Comparison of ENCODE assay signal across 9 cellular contexts in genomic region chr1:151574575-151575529, GRCh38. TPM values are rescaled to one million over a fixed set of nuclear protein-coding genes. Genes with fewer than 3 reads are reported as not detected.
A peak's percentile ranks its signal among the peaks of the same experiment; 100 is the strongest.
DNase-seq lines count a peak whose midpoint lies in the region; ATAC-seq, FAIRE-seq and TF ChIP-seq lines count a peak whose summit lies in the region.
"Had no signal": no experiment of that assay in that cellular context is flagged by ENCODE, and none has a peak within 500 bp of the region (broad histone marks: within the 10 kb centered on the region; RNA-seq: fewer than 3 reads in every experiment).

No MANE protein-coding gene starts in this region.

- H3K4me1 Mint-ChIP-seq in naive thymus-derived CD4-positive, alpha-beta T cell = peaks cover 0 to 10% (median 0%) of the 10 kb centered on the region in 7 donors

- DNase-seq in COLO829 (ENCODE audit: low spot score) = peak; percentile 43
- peak; percentile 87 for DNase-seq in HT1080 (ENCODE audit: low read depth)
- no peak for DNase-seq in GM12878 (ENCODE audit: low read depth, low spot score)
- DNase-seq in naive thymus-derived CD4-positive, alpha-beta T cell = no peak
- no peak for DNase-seq in medulla oblongata (ENCODE audit: extremely low spot score)
- DNase-seq in cortex of kidney (lab: John Stamatoyannopoulos, UW) = no peak
- no peak for DNase-seq in anterior cingulate cortex (lab: John Stamatoyannopoulos, UW)
- DNase-seq: stimulated activated CD4-positive, alpha-beta T cell treated with anti-CD3 and anti-CD28 coated beads, Interleukin-4, amount 100 ng/mL, for 4 hours had no signal

- peaks cover 0 to 22% (median 3%) of the 10 kb centered on the region in 5 donors for H3K36me3 Mint-ChIP-seq in naive thymus-derived CD4-positive, alpha-beta T cell

- no peak overlapping the region for H2AFZ ChIP-seq in GM12878 (ENCODE audit: control insufficient read depth, low read depth, low read length)

- no peaks in the 10 kb centered on the region for H3K36me3 ChIP-seq in GM12878 (ENCODE audit: control insufficient read depth in 2 of 2, insufficient read depth in 2 of 2, low read length in 1 of 2)
- peaks cover 0 to 5% (median 0%) of the 10 kb centered on the region in 3 experiments for H3K36me3 ChIP-seq in naive thymus-derived CD4-positive, alpha-beta T cell (ENCODE audit: control insufficient read depth in 2 of 3, insufficient read depth in 3 of 3, low read length in 3 of 3)

- WGBS in GM12878 (ENCODE audit: insufficient coverage, insufficient replicate concordance, low lambda C conversion rate, missing lambda C conversion rate) = 45% methylated on average over 12 of the region's 12 CpGs

- no peak overlapping the region for H3K4me3 Mint-ChIP-seq in naive thymus-derived CD4-positive, alpha-beta T cell

- H3K27ac Mint-ChIP-seq in naive thymus-derived CD4-positive, alpha-beta T cell = peak overlapping the region in 1 of 9 donors; percentile 38

- H3K79me2 ChIP-seq in GM12878 (ENCODE audit: control insufficient read depth, insufficient read depth, low read length) = no peaks in the 10 kb centered on the region

- intact Hi-C loops in GM12878 (cut with micrococcal nuclease; ENCODE audit: unreplicated experiment) = no loop called here
- intact Hi-C loops in naive thymus-derived CD4-positive, alpha-beta T cell (cut with micrococcal nuclease) = no loop called here

- peak; percentile 71 for ATAC-seq in GM12878
- peak; percentile 46 for ATAC-seq in naive thymus-derived CD4-positive, alpha-beta T cell
- ATAC-seq in HG03280 (IDR thresholded peaks at IDR 0.05; ENCODE audit: unreplicated experiment) = no peak

- FAIRE-seq in GM12878 (lab: Jason Lieb, UNC) = peak; percentile 31

- in situ Hi-C loops in GM12878 (cut with MboI) = no loop called here

- H4K20me1 ChIP-seq in GM12878 (ENCODE audit: control insufficient read depth, insufficient read depth) = no peaks in the 10 kb centered on the region

- TF ChIP-seq CTCF in GM12878 (IDR thresholded peaks at IDR 0.05 in 2 of 3, conservative IDR thresholded peaks at IDR 0.05 in 1 of 3; ENCODE audit: control insufficient read depth in 2 of 3, extremely low read depth in 1 of 3, insufficient read depth in 1 of 3, low read depth in 3 of 3, low read length in 3 of 3) = no peak

- POLR2A ChIA-PET in GM12878 (lab: Charles Lee) = no interaction called here
- POLR2A ChIA-PET in naive thymus-derived CD4-positive, alpha-beta T cell (lab: Charles Lee) = no interaction called here

- BruUV-seq in GM12878 (replicated peaks; lab: Mats Ljungman, UMichigan) = no TSS peak

- H3K9ac ChIP-seq in GM12878 (ENCODE audit: control insufficient read depth, insufficient read depth, low read length) = no peak overlapping the region

- peaks cover 0 to 1% (median 0%) of the 10 kb centered on the region in 11 donors for H3K9me3 Mint-ChIP-seq in naive thymus-derived CD4-positive, alpha-beta T cell

- RAD21 ChIA-PET in GM12878 (lab: Charles Lee; ENCODE audit: unreplicated experiment) = no interaction called here

- SMC1A ChIA-PET in GM12878 (lab: Charles Lee; ENCODE audit: uncharacterized antibody, unreplicated experiment) = interaction anchor here (0.7 kb wide), 2 partner anchors 22 to 127 kb away, joined by 3 read pairs; no protein-coding TSS in a partner anchor

- TF ChIP-seq EP300 in GM12878 (IDR thresholded peaks at IDR 0.05; ENCODE audit: borderline replicate concordance in 1 of 2, control insufficient read depth in 1 of 2, low read depth in 2 of 2, low read length in 2 of 2) = no peak

- TF ChIP-seq RAD21 in GM12878 (IDR thresholded peaks at IDR 0.05; ENCODE audit: insufficient read depth, low read depth, low read length) = no peak

- H3K4me3 ChIP-seq in GM12878 = no peak overlapping the region
- H3K4me3 ChIP-seq in naive thymus-derived CD4-positive, alpha-beta T cell (ENCODE audit: low read length) = no peak overlapping the region

- TF ChIP-seq POLR2A in GM12878 (IDR thresholded peaks at IDR 0.05; ENCODE audit: low read depth, low read length) = no peak

- no peaks in the 10 kb centered on the region; a peak in 2 of 4 replicates for H3K27me3 ChIP-seq in GM12878 (replicated peaks in 1 of 2; ENCODE audit: control insufficient read depth in 2 of 2, insufficient read depth in 2 of 2, low read length in 1 of 2)
- H3K27me3 ChIP-seq in naive thymus-derived CD4-positive, alpha-beta T cell (ENCODE audit: control insufficient read depth in 2 of 2, insufficient read depth in 2 of 2, low read length in 2 of 2) = no peaks in the 10 kb centered on the region

- H3K4me1 ChIP-seq in GM12878 (ENCODE audit: control insufficient read depth, insufficient read depth, low read length) = peaks cover 4% of the 10 kb centered on the region; the same call in 1 of the 2 replicates
- H3K4me1 ChIP-seq in naive thymus-derived CD4-positive, alpha-beta T cell (ENCODE audit: control insufficient read depth in 2 of 2, insufficient read depth in 2 of 2, low read length in 2 of 2) = no peaks in the 10 kb centered on the region

- H3K9me3 ChIP-seq in GM12878 (replicated peaks; ENCODE audit: control insufficient read depth, insufficient read depth, low read length) = no peaks in the 10 kb centered on the region
- H3K9me3 ChIP-seq in naive thymus-derived CD4-positive, alpha-beta T cell (ENCODE audit: control insufficient read depth in 2 of 3, low read length in 3 of 3) = no peaks in the 10 kb centered on the region

- no peak overlapping the region for H3K4me2 ChIP-seq in GM12878 (ENCODE audit: control insufficient read depth, insufficient read depth)

- CTCF ChIA-PET in GM12878 (lab: Yijun Ruan, JAX) = interaction anchor here (1.6 kb wide), 1 partner anchor 19 kb away, joined by 4 read pairs; no protein-coding TSS in a partner anchor
- CTCF ChIA-PET in naive thymus-derived CD4-positive, alpha-beta T cell (lab: Charles Lee) = interaction anchor here (0.6 kb wide), 1 partner anchor 51 kb away, joined by 5 read pairs; no protein-coding TSS in a partner anchor

- no peaks in the 10 kb centered on the region for H3K27me3 Mint-ChIP-seq in naive thymus-derived CD4-positive, alpha-beta T cell

- H3K27ac ChIP-seq in GM12878 (ENCODE audit: control insufficient read depth, insufficient read depth) = no peak overlapping the region
- H3K27ac ChIP-seq in naive thymus-derived CD4-positive, alpha-beta T cell (ENCODE audit: low read depth, low read length) = no peak overlapping the region

TF ChIP-seq in GM12878, 131 proteins besides CTCF, POLR2A, EP300 and RAD21 (continues in another document):
- no peak for TF ChIP-seq HDAC2 (IDR thresholded peaks at IDR 0.05)
- no peak for TF ChIP-seq NFXL1 (IDR thresholded peaks at IDR 0.05; ENCODE audit: borderline replicate concordance)
- TF ChIP-seq CREM (IDR thresholded peaks at IDR 0.05; ENCODE audit: low read depth) = no peak; the same call in 1 of the 2 replicates

RNA-seq across cellular contexts. Expression of gene TUFT1, which starts 34.7 kb away (rescaled TPM):
- 7.2 and 9.3 TPM in 2 replicates for total RNA-seq in HT1080 (2014; rRNA removed; shearing (Covaris generic))
- polyA plus RNA-seq in HT1080 (2015; cell fraction: cytosol; rRNA removed) = 13.7 and 13.8 TPM in 2 replicates
- 17.0 and 18.5 TPM in 2 replicates for polyA plus RNA-seq in HT1080 (2015; cell fraction: nucleus; rRNA removed)
- total RNA-seq in GM12878 (2013; cell fraction: nucleolus; rRNA removed) = not detected in 2 replicates
- 2.7 and 4.3 TPM in 2 replicates for total RNA-seq in GM12878 (2014; rRNA removed)
- 2.9 and 3.2 TPM in 2 replicates for total RNA-seq in GM12878 (2014; rRNA removed; fragmentation: Illumina TruSeq; extraction: Trizol)
- 2.6 and 4.1 TPM in 2 replicates for total RNA-seq in GM12878 (2021)
- 0.83 TPM for polyA plus RNA-seq in GM12878 (2011; ENCODE audit: low read depth)
- polyA plus RNA-seq in GM12878 (2011; rRNA removed) = 0.08 TPM in 1 of 2 replicates, not detected in the other
- polyA plus RNA-seq in GM12878 (2011; cell fraction: cytosol; rRNA removed) = 0.05 and 0.15 TPM in 2 replicates
- 0.10 TPM in 1 of 2 replicates, not detected in the other for polyA plus RNA-seq in GM12878 (2011; cell fraction: nucleus; rRNA removed)
- polyA plus RNA-seq in GM12878 (2012) = 1.6 and 1.9 TPM in 2 replicates
- 3.6 and 4.0 TPM in 2 replicates for polyA plus RNA-seq in GM12878 (2014; fragmentation: Illumina TruSeq; extraction: Trizol)
- polyA plus RNA-seq in GM12878 (2014; fragmentation: Nextera tagmentation; extraction: Ambion mirVana) = 1 to 10 TPM; 3.7 to 4.3 TPM
- polyA plus RNA-seq in GM12878 (2014; rRNA removed) = 3.2 and 4.0 TPM in 2 replicates
- 1 to 10 TPM; 2.2 to 2.8 TPM for polyA plus RNA-seq in GM12878 (2016; fragmentation: Nextera tagmentation; extraction: Ambion mirVana)
- 0.31 TPM in 1 of 2 replicates, not detected in the other for polyA minus RNA-seq in GM12878 (2011; rRNA and poly(A)+ RNA removed)
- polyA minus RNA-seq in GM12878 (2011; cell fraction: cytosol; rRNA and poly(A)+ RNA removed) = 0.42 TPM in 1 of 2 replicates, not detected in the other
- polyA minus RNA-seq in GM12878 (2011; cell fraction: nucleus; rRNA and poly(A)+ RNA removed) = not detected in 2 replicates
- total RNA-seq in naive thymus-derived CD4-positive, alpha-beta T cell = 1 to 10 TPM in 4 of 5 experiments, under 1 TPM in 1; 0.92 to 4.8 (median 3.4) TPM
- 1 to 10 TPM; 2.2 to 3.1 TPM for polyA plus RNA-seq in naive thymus-derived CD4-positive, alpha-beta T cell

RNA-seq across cellular contexts. Expression of gene SNX27, which starts 37.0 kb away (rescaled TPM):
- 15.2 and 21.1 TPM in 2 replicates for total RNA-seq in HT1080 (2014; rRNA removed; shearing (Covaris generic))
- polyA plus RNA-seq in HT1080 (2015; cell fraction: cytosol; rRNA removed) = 16.3 and 19.8 TPM in 2 replicates
- polyA plus RNA-seq in HT1080 (2015; cell fraction: nucleus; rRNA removed) = 21.6 and 23.1 TPM in 2 replicates
- 50.2 and 54.1 TPM in 2 replicates for total RNA-seq in GM12878 (2013; cell fraction: nucleolus; rRNA removed)
- total RNA-seq in GM12878 (2014; rRNA removed) = 12.5 and 13.5 TPM in 2 replicates
- 12.4 and 12.9 TPM in 2 replicates for total RNA-seq in GM12878 (2014; rRNA removed; fragmentation: Illumina TruSeq; extraction: Trizol)
- total RNA-seq in GM12878 (2021) = 20.8 and 21.8 TPM in 2 replicates
- polyA plus RNA-seq in GM12878 (2011; ENCODE audit: low read depth) = 3.7 TPM
- polyA plus RNA-seq in GM12878 (2011; rRNA removed) = 12.5 and 15.1 TPM in 2 replicates
- polyA plus RNA-seq in GM12878 (2011; cell fraction: cytosol; rRNA removed) = 7.9 and 9.5 TPM in 2 replicates
- polyA plus RNA-seq in GM12878 (2011; cell fraction: nucleus; rRNA removed) = 8.6 and 9.1 TPM in 2 replicates
- polyA plus RNA-seq in GM12878 (2012) = 5.2 and 5.4 TPM in 2 replicates
- polyA plus RNA-seq in GM12878 (2014; fragmentation: Illumina TruSeq; extraction: Trizol) = 8.4 and 9.8 TPM in 2 replicates
- polyA plus RNA-seq in GM12878 (2014; fragmentation: Nextera tagmentation; extraction: Ambion mirVana) = 1 to 10 TPM; 3.8 to 3.9 TPM
- 9.0 and 10.0 TPM in 2 replicates for polyA plus RNA-seq in GM12878 (2014; rRNA removed)
- 10 to 100 TPM; 18.5 to 20.0 TPM for polyA plus RNA-seq in GM12878 (2016; fragmentation: Nextera tagmentation; extraction: Ambion mirVana)
- polyA minus RNA-seq in GM12878 (2011; rRNA and poly(A)+ RNA removed) = 21.4 and 38.2 TPM in 2 replicates
- polyA minus RNA-seq in GM12878 (2011; cell fraction: cytosol; rRNA and poly(A)+ RNA removed) = 9.4 and 10.4 TPM in 2 replicates
- 7.0 and 15.6 TPM in 2 replicates for polyA minus RNA-seq in GM12878 (2011; cell fraction: nucleus; rRNA and poly(A)+ RNA removed)
- total RNA-seq in naive thymus-derived CD4-positive, alpha-beta T cell = 10 to 100 TPM; 25.5 to 42.1 (median 41.0) TPM
- 10 to 100 TPM; 11.7 to 14.7 TPM for polyA plus RNA-seq in naive thymus-derived CD4-positive, alpha-beta T cell

Comparison
In these comparisons a context has a peak if more than half of its experiments do, and no peak if none do; other contexts are left out.
1. DNase-seq: peak in COLO829 (single experiment) and HT1080 (single experiment); none in GM12878 (single experiment), naive thymus-derived CD4-positive, alpha-beta T cell (0 of 9), medulla oblongata (single experiment), cortex of kidney (single experiment) and anterior cingulate cortex (0 of 58).